Comparison of ENCODE assay signal across 8 cellular contexts in the genomic region with DNA sequence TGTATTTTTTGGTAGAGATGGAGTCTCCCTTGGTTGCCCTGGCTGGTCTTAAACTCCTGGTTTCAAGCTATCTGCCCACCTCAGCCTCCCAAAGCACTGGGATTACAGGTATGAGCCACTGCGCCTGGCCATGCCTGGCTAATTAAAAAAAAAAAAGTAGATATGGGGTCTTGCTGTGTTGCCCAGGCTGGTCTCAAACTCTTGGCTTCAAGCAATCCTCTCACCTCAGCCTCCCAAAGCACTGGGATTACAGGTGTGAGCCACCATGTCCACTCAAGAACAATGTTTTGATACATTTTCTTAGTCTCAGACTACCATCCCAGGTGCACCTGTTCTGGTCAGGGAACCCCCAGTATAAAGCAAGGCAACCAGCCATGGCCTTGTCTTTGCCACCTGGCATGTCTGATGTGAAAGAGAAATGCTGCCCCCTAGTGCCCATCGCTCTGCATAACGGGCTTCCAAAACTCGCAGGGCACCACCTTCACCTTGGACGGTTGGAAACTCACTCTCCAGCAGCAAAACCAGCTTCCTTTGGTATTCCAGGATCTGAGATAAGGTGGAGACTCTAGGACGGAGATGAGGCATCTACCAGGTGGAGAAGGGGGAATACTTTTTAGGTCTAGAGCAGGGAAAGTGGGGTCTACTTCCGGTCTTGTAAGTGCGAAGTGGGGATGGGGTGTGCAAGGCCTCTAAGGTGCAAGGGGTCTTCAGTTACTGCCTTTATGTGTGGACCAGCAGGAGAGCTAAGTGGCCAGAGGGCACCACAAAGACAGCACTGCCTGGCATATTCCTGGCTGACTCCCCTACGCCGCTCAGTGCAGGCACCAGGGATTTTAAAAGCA. TPM values are rescaled to one million over a fixed set of nuclear protein-coding genes. Genes with fewer than 3 reads are reported as not detected.
DNase-seq lines count a peak whose midpoint lies in the region; TF ChIP-seq lines count a peak whose summit lies in the region.

No MANE protein-coding gene starts in this region.

- no TSS peak for BruUV-seq in Caco-2 (replicated peaks; lab: Mats Ljungman, UMichigan)

- H3K4me3 Mint-ChIP-seq in Caco-2 (ENCODE audit: unreplicated experiment) (no peak overlapping the region), glutamatergic neuron (ENCODE audit: unreplicated experiment) (no peak overlapping the region)
- no peak overlapping the region for H3K4me3 Mint-ChIP-seq in activated naive CD4-positive, alpha-beta T cell treated with anti-CD3 and anti-CD28 coated beads, Interleukin-2, amount 10 ng/mL, durations not matched to agents 7 days and 5 days

- no peaks in the 10 kb centered on the region for H3K9me3 Mint-ChIP-seq in Caco-2 (ENCODE audit: unreplicated experiment)
- no peaks in the 10 kb centered on the region for H3K9me3 Mint-ChIP-seq in activated naive CD4-positive, alpha-beta T cell treated with anti-CD3 and anti-CD28 coated beads, Interleukin-2, amount 10 ng/mL, durations not matched to agents 7 days and 5 days
- H3K9me3 Mint-ChIP-seq in glutamatergic neuron (ENCODE audit: unreplicated experiment) = peaks cover 6% of the 10 kb centered on the region

- H3K4me3 ChIP-seq in Caco-2 (ENCODE audit: low read depth, low read length) (no peak overlapping the region), vagina (no peak overlapping the region)

- no peaks in the 10 kb centered on the region for H3K36me3 Mint-ChIP-seq in Caco-2 (ENCODE audit: insufficient read depth, unreplicated experiment)
- no peaks in the 10 kb centered on the region for H3K36me3 Mint-ChIP-seq in activated naive CD4-positive, alpha-beta T cell treated with anti-CD3 and anti-CD28 coated beads, Interleukin-2, amount 10 ng/mL, durations not matched to agents 7 days and 5 days
- H3K36me3 Mint-ChIP-seq in glutamatergic neuron (ENCODE audit: unreplicated experiment) = peaks cover 9% of the 10 kb centered on the region

- CTCF ChIA-PET in Caco-2 (lab: Charles Lee) = interaction anchor here (0.5 to 3.6 kb wide), 4 partner anchors 177 to 1314 kb away, joined by 3 to 21 read pairs (median 10); a partner anchor contains a TSS
- CTCF ChIA-PET in activated naive CD4-positive, alpha-beta T cell treated with anti-CD3 and anti-CD28 coated beads, Interleukin-2, amount 10 ng/mL, durations not matched to agents 7 days and 5 days (lab: Charles Lee) = interaction anchor here (0.5 to 7.1 kb wide), 28 partner anchors 8 to 329 kb away, joined by 3 to 192 read pairs (median 4); a partner anchor contains a TSS

- H3K4me1 ChIP-seq in Caco-2 = 0 out of 2 replicates have a peak, but pooled peaks cover 4% of the 10 kb centered on the region
- H3K4me1 ChIP-seq in vagina = peaks cover 9% of the 10 kb centered on the region

- TF ChIP-seq CTCF in Caco-2 (IDR thresholded peaks at IDR 0.05; ENCODE audit: insufficient read depth in 1 of 2, low read depth in 1 of 2, low read length in 1 of 2, severe bottlenecking in 1 of 2, unreplicated experiment in 1 of 2) (peak; percentile 72 to 88), GM20000 (IDR thresholded peaks at IDR 0.05; ENCODE audit: extremely low read depth, missing control alignments) (peak; percentile 87), glutamatergic neuron (IDR thresholded peaks at IDR 0.05; ENCODE audit: partially characterized antibody, unreplicated experiment) (peak; percentile 91), vagina (IDR thresholded peaks at IDR 0.05) (peak; percentile 44 to 70 (median 59))

- H3K9me3 ChIP-seq in Caco-2 (no peaks in the 10 kb centered on the region), vagina (no peaks in the 10 kb centered on the region)

- H3K27ac Mint-ChIP-seq in Caco-2 (ENCODE audit: unreplicated experiment) (no peak overlapping the region), glutamatergic neuron (ENCODE audit: unreplicated experiment) (no peak overlapping the region)
- H3K27ac Mint-ChIP-seq in activated naive CD4-positive, alpha-beta T cell treated with anti-CD3 and anti-CD28 coated beads, Interleukin-2, amount 10 ng/mL, durations not matched to agents 7 days and 5 days = no peak overlapping the region

- DNase-seq in Caco-2 = peak; percentile 80 to 85
- peak; percentile 85 for DNase-seq in GM20000 (ENCODE audit: low spot score)
- peak; percentile 59 for DNase-seq in LHCN-M2 (ENCODE audit: low read depth)
- peak; percentile 63 for DNase-seq in SK-N-DZ (ENCODE audit: low spot score)
- peak; percentile 85 for DNase-seq in activated naive CD4-positive, alpha-beta T cell treated with anti-CD3 and anti-CD28 coated beads, Interleukin-2, amount 10 ng/mL, durations not matched to agents 7 days and 5 days
- peak; percentile 82 for DNase-seq in glutamatergic neuron
- DNase-seq in pons (ENCODE audit: low spot score) = peak; percentile 61
- DNase-seq in vagina (ENCODE audit: extremely low spot score in 2 of 2) = no peak

- H3K4me1 Mint-ChIP-seq in Caco-2 (ENCODE audit: low read depth, unreplicated experiment) (peaks cover 6% of the 10 kb centered on the region), glutamatergic neuron (ENCODE audit: low read depth, unreplicated experiment) (peaks cover 23% of the 10 kb centered on the region)
- peaks cover 9% of the 10 kb centered on the region for H3K4me1 Mint-ChIP-seq in activated naive CD4-positive, alpha-beta T cell treated with anti-CD3 and anti-CD28 coated beads, Interleukin-2, amount 10 ng/mL, durations not matched to agents 7 days and 5 days

- POLR2A ChIA-PET in Caco-2 (lab: Charles Lee) = interaction anchor here (0.5 kb wide), 1 partner anchor 143 kb away, joined by 3 read pairs; no protein-coding TSS in a partner anchor

- TF ChIP-seq POLR2A in vagina (IDR thresholded peaks at IDR 0.05) = no peak

- H3K27ac ChIP-seq in vagina = no peak overlapping the region

- H3K27me3 ChIP-seq in Caco-2 (replicated peaks; ENCODE audit: control insufficient read depth, insufficient read depth, low read length) (no peaks in the 10 kb centered on the region), vagina (no peaks in the 10 kb centered on the region)

- intact Hi-C loops in Caco-2 (cut with micrococcal nuclease; ENCODE audit: unreplicated experiment) = loop anchor here (1.0 to 5.0 kb wide), 5 partner anchors 50 to 226 kb away; a partner anchor contains a TSS
- intact Hi-C loops in vagina (cut with DNase I) = loop anchor here (5.0 kb wide), 1 partner anchor 185 kb away; no protein-coding TSS in a partner anchor

- H3K27me3 Mint-ChIP-seq in Caco-2 (ENCODE audit: insufficient read depth, unreplicated experiment) = no peaks in the 10 kb centered on the region
- H3K27me3 Mint-ChIP-seq in activated naive CD4-positive, alpha-beta T cell treated with anti-CD3 and anti-CD28 coated beads, Interleukin-2, amount 10 ng/mL, durations not matched to agents 7 days and 5 days = peaks cover 35% of the 10 kb centered on the region
- no peaks in the 10 kb centered on the region for H3K27me3 Mint-ChIP-seq in glutamatergic neuron (ENCODE audit: unreplicated experiment)

- H3K36me3 ChIP-seq in Caco-2 (ENCODE audit: control insufficient read depth, insufficient read depth, low read length) (no peaks in the 10 kb centered on the region), vagina (no peaks in the 10 kb centered on the region)

RNA-seq across cellular contexts. Expression of a gene that starts 47.7 kb away (rescaled TPM):
- total RNA-seq in Caco-2 (2022) (27.3 and 27.6 TPM in 2 replicates), LHCN-M2 (2014; rRNA removed) (22.6 and 23.9 TPM in 2 replicates), glutamatergic neuron (ENCODE audit: unreplicated experiment) (528 TPM), vagina (20.4 TPM)
- polyA plus RNA-seq in LHCN-M2 (2012) = 25.0 TPM
- polyA plus RNA-seq in SK-N-DZ (2014; cell fraction: cytosol; rRNA removed) = 20.4 and 24.0 TPM in 2 replicates
- 17.3 and 27.1 TPM in 2 replicates for polyA plus RNA-seq in SK-N-DZ (2014; cell fraction: nucleus; rRNA removed)

Comparison
In these comparisons a context has a peak if more than half of its experiments do, and no peak if none do; other contexts are left out.
1. DNase-seq: peak in Caco-2 (2 of 2), GM20000 (single experiment), LHCN-M2 (single experiment), SK-N-DZ (single experiment), activated naive CD4-positive, alpha-beta T cell treated with anti-CD3 and anti-CD28 coated beads, Interleukin-2, amount 10 ng/mL, durations not matched to agents 7 days and 5 days (single experiment), glutamatergic neuron (single experiment) and pons (single experiment); none in vagina (0 of 2).
2. RNA of a gene that starts 47.7 kb away (total RNA-seq): 528 TPM in glutamatergic neuron (single experiment); 27.3 to 27.6 TPM in Caco-2, 22.6 to 23.9 TPM in LHCN-M2 and 20.4 TPM in vagina (single experiment); every median in the first group is over 10 times any median in the second.
3. Peak in every context shown above with its lines, with median percentiles within 50 percentile points of each other: CTCF ChIP-seq.